ENCODE assay signal across 11 cellular contexts in the genomic region with DNA sequence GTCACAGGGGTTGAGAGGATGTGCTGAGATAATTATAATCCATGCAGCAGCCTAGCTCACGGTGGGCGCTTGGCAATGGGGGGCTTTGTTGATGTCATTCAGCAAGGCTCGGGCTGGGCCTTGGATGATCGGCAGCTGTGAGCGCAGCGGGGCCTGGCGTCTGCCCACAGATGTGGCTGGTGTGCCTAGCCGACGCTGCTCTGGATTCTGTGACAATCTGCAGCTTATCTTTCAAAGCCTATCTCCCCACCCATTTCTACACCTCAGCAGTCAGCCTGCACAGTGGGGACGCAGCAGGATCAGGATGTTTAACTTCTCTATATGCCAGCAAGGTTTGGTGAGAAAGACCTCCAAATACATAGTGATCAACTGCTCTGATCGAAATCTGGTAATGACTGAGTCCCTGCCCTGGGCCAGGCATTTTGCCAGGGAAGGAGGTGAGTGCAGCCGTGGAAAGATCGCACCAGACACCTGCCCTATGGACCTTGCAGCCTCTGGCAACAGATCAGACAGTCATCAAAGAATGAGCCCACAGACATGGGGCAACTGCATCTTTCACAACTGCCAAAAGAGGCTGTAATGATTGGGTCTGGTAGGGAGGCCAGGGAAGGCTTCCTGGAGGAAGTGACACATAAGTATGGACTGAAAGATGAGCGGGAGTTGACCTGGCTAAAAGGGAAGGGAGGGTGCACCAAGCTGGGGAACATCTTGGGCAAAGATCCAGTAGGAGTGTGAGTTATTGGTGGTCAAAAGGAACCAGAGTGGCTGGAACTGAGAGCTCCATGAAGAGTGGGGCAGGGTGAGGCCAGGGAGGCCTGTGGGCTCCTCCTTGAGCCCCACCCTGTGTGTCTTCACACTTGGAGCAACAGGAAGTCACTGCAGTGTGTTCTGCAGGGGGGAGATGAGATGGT. TPM values are rescaled to one million over a fixed set of nuclear protein-coding genes. Genes with fewer than 3 reads are reported as not detected.
DNase-seq lines count a peak whose midpoint lies in the region; ATAC-seq and TF ChIP-seq lines count a peak whose summit lies in the region.
"Had no signal": no experiment of that assay in that cellular context is flagged by ENCODE, and none has a peak within 500 bp of the region (broad histone marks: within the 10 kb centered on the region; RNA-seq: fewer than 3 reads in every experiment).

No MANE protein-coding gene starts in this region.

- no peak overlapping the region for H3K4me3 Mint-ChIP-seq in naive thymus-derived CD4-positive, alpha-beta T cell

- H3K9me3 Mint-ChIP-seq in naive thymus-derived CD4-positive, alpha-beta T cell, result no peaks in the 10 kb centered on the region

- H3K36me3 Mint-ChIP-seq in naive thymus-derived CD4-positive, alpha-beta T cell, result no peaks in the 10 kb centered on the region

- no peaks in the 10 kb centered on the region for H3K9me3 ChIP-seq in naive thymus-derived CD4-positive, alpha-beta T cell (ENCODE audit: control insufficient read depth in 2 of 3, low read length in 3 of 3)
- H3K9me3 ChIP-seq in smooth muscle cell (replicated peaks; ENCODE audit: low read depth), result no peaks in the 10 kb centered on the region
- H3K9me3 ChIP-seq: tibial artery had no signal

- H3K4me2 ChIP-seq in smooth muscle cell, result no peak overlapping the region

- H3K4me1 ChIP-seq in naive thymus-derived CD4-positive, alpha-beta T cell (ENCODE audit: control insufficient read depth in 2 of 2, insufficient read depth in 2 of 2, low read length in 2 of 2), result no peaks in the 10 kb centered on the region
- H3K4me1 ChIP-seq in smooth muscle cell (ENCODE audit: low read depth), result peaks cover 6% of the 10 kb centered on the region

- CTCF ChIA-PET in naive thymus-derived CD4-positive, alpha-beta T cell (lab: Charles Lee), result interaction anchor here (0.5 kb wide), 1 partner anchor 1345 kb away, joined by 3 read pairs; no protein-coding TSS in a partner anchor

- H3K4me1 Mint-ChIP-seq in naive thymus-derived CD4-positive, alpha-beta T cell, result peaks cover 0 to 7% (median 0%) of the 10 kb centered on the region in 7 donors

- WGBS in smooth muscle cell (ENCODE audit: low lambda C conversion rate), result 66% methylated on average over 14 of the region's 14 CpGs

- no peaks in the 10 kb centered on the region for H3K36me3 ChIP-seq in naive thymus-derived CD4-positive, alpha-beta T cell (ENCODE audit: control insufficient read depth in 2 of 3, insufficient read depth in 3 of 3, low read length in 3 of 3)
- H3K36me3 ChIP-seq in smooth muscle cell (ENCODE audit: low read depth), result no peaks in the 10 kb centered on the region
- H3K36me3 ChIP-seq: tibial artery had no signal

- DNase-seq in GF-D8 (lab: John Stamatoyannopoulos, UW) (peak; percentile 51), NCI-H2196 (lab: John Stamatoyannopoulos, UW; ENCODE audit: unreplicated experiment) (peak; percentile 59), cardiac fibroblast (ENCODE audit: low read depth in 2 of 2) (peak; percentile 55 to 93), coronary artery (ENCODE audit: low spot score) (no peak), smooth muscle cell (lab: John Stamatoyannopoulos, UW; ENCODE audit: unreplicated experiment) (no peak)
- no peak for DNase-seq in naive thymus-derived CD4-positive, alpha-beta T cell
- no peak for DNase-seq in activated T-cell treated with anti-CD3 and anti-CD28 coated beads, Interleukin-2, amount 50 U/mL, for 48 hours
- no peak for DNase-seq in activated naive CD4-positive, alpha-beta T cell (lab: John Stamatoyannopoulos, UW)
- DNase-seq: left ventricle myocardium superior, NCI-H187 treated with DMSO at 0.1 percent for 48 hours, tibial artery had no signal

- POLR2A ChIA-PET in naive thymus-derived CD4-positive, alpha-beta T cell (lab: Charles Lee), result no interaction called here

- H3K27me3 Mint-ChIP-seq in naive thymus-derived CD4-positive, alpha-beta T cell, result peaks cover 4 to 15% (median 13%) of the 10 kb centered on the region in 5 donors

- TF ChIP-seq CTCF in cardiac fibroblast (IDR thresholded peaks at IDR 0.05; ENCODE audit: low read depth, low read length), result no peak
- TF ChIP-seq CTCF in coronary artery (IDR thresholded peaks at IDR 0.05), result no peak
- no peak for TF ChIP-seq CTCF in smooth muscle cell (IDR thresholded peaks at IDR 0.05; ENCODE audit: borderline replicate concordance, insufficient read depth, poor library complexity, severe bottlenecking)

- H3K79me2 ChIP-seq in smooth muscle cell (ENCODE audit: low read depth), result no peaks in the 10 kb centered on the region

- no peak overlapping the region for H3K4me3 ChIP-seq in cardiac fibroblast (replicated peaks in 1 of 2; ENCODE audit: low read depth in 2 of 2, low read length in 2 of 2)
- H3K4me3 ChIP-seq in naive thymus-derived CD4-positive, alpha-beta T cell (ENCODE audit: low read length), result no peak overlapping the region
- H3K4me3 ChIP-seq in coronary artery, result no peak overlapping the region
- no peak overlapping the region for H3K4me3 ChIP-seq in smooth muscle cell
- H3K4me3 ChIP-seq: tibial artery had no signal

- H3F3A ChIP-seq in smooth muscle cell (ENCODE audit: low read depth), result peaks cover 14% of the 10 kb centered on the region

- H2AFZ ChIP-seq in smooth muscle cell (ENCODE audit: low read depth), result no peak overlapping the region

- H3K27ac ChIP-seq in naive thymus-derived CD4-positive, alpha-beta T cell (ENCODE audit: low read depth, low read length), result no peak overlapping the region
- H3K27ac ChIP-seq in coronary artery (no peak overlapping the region), smooth muscle cell (ENCODE audit: low read depth) (no peak overlapping the region)
- H3K27ac ChIP-seq: tibial artery had no signal

- no peaks in the 10 kb centered on the region for H4K20me1 ChIP-seq in smooth muscle cell (ENCODE audit: low read depth)

- no peak overlapping the region for H3K27ac Mint-ChIP-seq in naive thymus-derived CD4-positive, alpha-beta T cell

- peak; percentile 71 for ATAC-seq in naive thymus-derived CD4-positive, alpha-beta T cell
- ATAC-seq: left ventricle myocardium superior had no signal

- no peak overlapping the region for H3K9ac ChIP-seq in smooth muscle cell (ENCODE audit: low read depth)

- H3K27me3 ChIP-seq in naive thymus-derived CD4-positive, alpha-beta T cell (ENCODE audit: control insufficient read depth in 2 of 2, insufficient read depth in 2 of 2, low read length in 2 of 2), result no peaks in the 10 kb centered on the region
- peaks cover 13% of the 10 kb centered on the region for H3K27me3 ChIP-seq in smooth muscle cell (ENCODE audit: low read depth)

- intact Hi-C loops in naive thymus-derived CD4-positive, alpha-beta T cell (cut with micrococcal nuclease), result no loop called here

RNA-seq across cellular contexts. Expression of gene EPHB2, which starts 35.3 kb away (rescaled TPM):
- 1 to 10 TPM in 1 of 5 experiments, under 1 TPM in 3, not detected in 1; 0.27 to 2.2 (median 0.49) TPM for total RNA-seq in naive thymus-derived CD4-positive, alpha-beta T cell
- polyA plus RNA-seq in naive thymus-derived CD4-positive, alpha-beta T cell, result not detected
- 1.8 and 6.7 TPM in 2 replicates for total RNA-seq in smooth muscle cell
- 1.1 and 2.7 TPM in 2 replicates for polyA plus RNA-seq in smooth muscle cell

Comparison
In these comparisons a context has a peak if more than half of its experiments do, and no peak if none do; other contexts are left out.
1. DNase-seq: peak in GF-D8 (single experiment), NCI-H2196 (single experiment) and cardiac fibroblast (2 of 2); none in naive thymus-derived CD4-positive, alpha-beta T cell (0 of 9), coronary artery (single experiment), activated T-cell treated with anti-CD3 and anti-CD28 coated beads, Interleukin-2, amount 50 U/mL, for 48 hours (0 of 2), activated naive CD4-positive, alpha-beta T cell (0 of 4) and smooth muscle cell (single experiment).